Comparison of ENCODE assay signal across 1 cellular context in genomic region chr14:64954491-64955240, GRCh38.
TF ChIP-seq lines count a peak whose summit lies in the region.

No MANE protein-coding gene starts in this region.

TF ChIP-seq in WTC11, 78 proteins besides CTCF, POLR2A, EP300 and RAD21 (continued from another document):
- TF ChIP-seq E2F1 (CRISPR knock-in tag; IDR thresholded peaks at IDR 0.05) (no peak), MAX (CRISPR knock-in tag; IDR thresholded peaks at IDR 0.05) (no peak), PREB (CRISPR knock-in tag; IDR thresholded peaks at IDR 0.05; ENCODE audit: borderline replicate concordance) (no peak), OVOL2 (CRISPR knock-in tag; IDR thresholded peaks at IDR 0.05; ENCODE audit: borderline replicate concordance) (no peak)
